In the genomic region with DNA sequence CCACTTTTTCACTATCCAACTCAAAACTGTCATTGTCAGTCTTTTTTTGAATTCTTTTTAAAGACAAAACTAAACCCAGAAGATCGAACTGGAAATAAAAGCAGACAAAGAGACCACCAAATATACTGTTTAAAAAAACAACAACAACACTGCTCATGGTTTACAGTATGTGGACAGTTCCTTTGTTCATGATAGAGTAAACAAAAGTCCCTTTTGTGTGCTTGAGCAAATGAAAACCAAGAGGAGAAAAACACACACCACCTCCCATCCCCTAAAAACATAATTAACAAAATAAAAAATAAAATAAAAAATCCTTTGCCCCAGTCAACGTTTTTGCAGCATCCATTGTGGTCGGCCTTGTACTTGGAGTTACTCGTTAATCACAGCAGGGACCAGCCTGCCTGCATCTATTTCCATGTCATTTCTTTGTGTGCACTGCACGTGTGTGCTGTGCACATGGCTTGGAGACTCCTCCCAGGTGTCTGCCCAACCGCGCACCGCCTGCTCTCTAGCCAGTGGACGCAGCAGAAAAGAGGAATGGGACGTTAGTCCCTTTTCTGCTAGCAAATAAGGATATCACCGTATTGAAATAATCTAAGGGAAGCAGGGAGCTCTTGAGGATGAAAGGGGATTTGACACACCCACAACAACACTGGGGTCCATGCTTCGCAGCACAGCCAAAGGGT, we compare ENCODE assay signal across 25 cellular contexts.
DNase-seq lines count a peak whose midpoint lies in the region; ATAC-seq and TF ChIP-seq lines count a peak whose summit lies in the region.
"Had no signal": no experiment of that assay in that cellular context is flagged by ENCODE, and none has a peak within 500 bp of the region (broad histone marks: within the 10 kb centered on the region; RNA-seq: fewer than 3 reads in every experiment).

No MANE protein-coding gene starts in this region.

- TF ChIP-seq POLR2A in right lobe of liver (IDR thresholded peaks at IDR 0.05): no peak

- DNase-seq in NCI-H510A treated with DMSO at 0.1 percent for 48 hours (lab: John Stamatoyannopoulos, UW): peak; percentile 38
- no peak for DNase-seq in NCI-H510A (lab: John Stamatoyannopoulos, UW)
- peak; percentile 17 for DNase-seq in NCI-H774 (lab: John Stamatoyannopoulos, UW)
- no peak for DNase-seq in cerebellum (ENCODE audit: low spot score)
- DNase-seq in right lobe of liver: no peak
- no peak for DNase-seq in mesothelial cell of epicardium (ENCODE audit: low spot score in 2 of 2, unreplicated experiment in 2 of 2)
- DNase-seq: activated CD4-positive, alpha-beta T cell treated with anti-CD3 and anti-CD28 coated beads for 48 hours; activated naive CD4-positive, alpha-beta T cell; activated T-cell treated with anti-CD3 and anti-CD28 coated beads, Interleukin-2, amount 50 U/mL, for 4 hours; Caco-2; cerebellar nuclear complex; effector CD8-positive, alpha-beta T cell; HCEC 1CT; KG1; MG63; natural killer cell; NCI-H1105 treated with DMSO at 0.1 percent for 48 hours; NCI-H82; pancreas; right cardiac atrium; spleen had no signal

- no peaks in the 10 kb centered on the region for H3K9me3 Mint-ChIP-seq in mesothelial cell of epicardium
- H3K9me3 Mint-ChIP-seq: activated T-cell treated with anti-CD3 and anti-CD28 coated beads, Interleukin-2, amount 50 U/mL, for 4 hours; natural killer cell had no signal

- peaks cover 23% of the 10 kb centered on the region for H3K36me3 Mint-ChIP-seq in mesothelial cell of epicardium
- H3K36me3 Mint-ChIP-seq: natural killer cell had no signal

- H3K27ac ChIP-seq in layer of hippocampus (ENCODE audit: low read depth, low read length) (peak overlapping the region; percentile 54), temporal lobe (ENCODE audit: low read depth, low read length) (peak overlapping the region; percentile 87), right lobe of liver (no peak overlapping the region)
- H3K27ac ChIP-seq: BLaER1, pancreas, SK-N-MC, spleen had no signal

- H3K4me3 ChIP-seq in right lobe of liver: no peak overlapping the region
- H3K4me3 ChIP-seq: BLaER1, MG63, pancreas, SK-N-MC, spleen had no signal

- H3K9me3 ChIP-seq in right lobe of liver: no peaks in the 10 kb centered on the region
- H3K9me3 ChIP-seq: Caco-2, MG63, pancreas, spleen had no signal

- H3K27ac Mint-ChIP-seq in mesothelial cell of epicardium: no peak overlapping the region
- H3K27ac Mint-ChIP-seq: natural killer cell had no signal

- H3K4me1 Mint-ChIP-seq in mesothelial cell of epicardium: peaks cover 28% of the 10 kb centered on the region
- H3K4me1 Mint-ChIP-seq: natural killer cell had no signal

- H3K27me3 ChIP-seq in layer of hippocampus (ENCODE audit: control insufficient read depth, insufficient read depth, low read length) (no peaks in the 10 kb centered on the region), right lobe of liver (no peaks in the 10 kb centered on the region)
- H3K27me3 ChIP-seq: BLaER1, MG63, pancreas, spleen had no signal

- intact Hi-C loops in right lobe of liver (cut with DNase I): loop anchor here in 1 of 2 donors (10.0 kb wide), 1 partner anchor 310 kb away; no protein-coding TSS in a partner anchor

- H3K36me3 ChIP-seq in right lobe of liver: no peaks in the 10 kb centered on the region
- H3K36me3 ChIP-seq: MG63, pancreas had no signal

- peaks cover 0 to 6% (median 2%) of the 10 kb centered on the region in 4 donors for H3K4me1 ChIP-seq in right lobe of liver
- H3K4me1 ChIP-seq: Caco-2, pancreas, spleen had no signal

- WGBS in right lobe of liver (ENCODE audit: insufficient coverage, low coverage, low lambda C conversion rate, missing lambda C conversion rate): 84% methylated on average over 11 of the region's 12 CpGs

- TF ChIP-seq CTCF in right lobe of liver (IDR thresholded peaks at IDR 0.05) (no peak), mesothelial cell of epicardium (IDR thresholded peaks at IDR 0.05; ENCODE audit: unreplicated experiment) (no peak)

- H3K27me3 Mint-ChIP-seq in mesothelial cell of epicardium (ENCODE audit: low read depth): no peaks in the 10 kb centered on the region

- H3K4me3 Mint-ChIP-seq in mesothelial cell of epicardium: no peak overlapping the region
- H3K4me3 Mint-ChIP-seq: activated T-cell treated with anti-CD3 and anti-CD28 coated beads, Interleukin-2, amount 50 U/mL, for 4 hours; natural killer cell had no signal

- ATAC-seq in right lobe of liver: no peak
- ATAC-seq: activated T-cell treated with anti-CD3 and anti-CD28 coated beads, Interleukin-2, amount 50 U/mL, for 4 hours; natural killer cell; pancreas; right cardiac atrium had no signal

Comparison
In these comparisons a context has a peak if more than half of its experiments do, and no peak if none do; other contexts are left out.
1. DNase-seq: peak in NCI-H510A treated with DMSO at 0.1 percent for 48 hours (single experiment) and NCI-H774 (single experiment); none in NCI-H510A (single experiment), cerebellum (single experiment), right lobe of liver (0 of 3) and mesothelial cell of epicardium (0 of 2).
2. H3K27ac ChIP-seq: peak in layer of hippocampus (single experiment) and temporal lobe (single experiment); none in right lobe of liver (0 of 3).